Comparison of ENCODE assay signal across 9 cellular contexts in genomic region chr3:25789596-25790556, GRCh38. TPM values are rescaled to one million over a fixed set of nuclear protein-coding genes. Genes with fewer than 3 reads are reported as not detected.
A peak's percentile ranks its signal among the peaks of the same experiment; 100 is the strongest.
DNase-seq lines count a peak whose midpoint lies in the region; ATAC-seq and TF ChIP-seq lines count a peak whose summit lies in the region.
"Had no signal": no experiment of that assay in that cellular context is flagged by ENCODE, and none has a peak within 500 bp of the region (broad histone marks: within the 10 kb centered on the region; RNA-seq: fewer than 3 reads in every experiment).

TSS of gene OXSM (plus strand) at chr3:25790090. CDS start at chr3:25791021, 931 bp downstream.

- H3K4me3 ChIP-seq in cardiac fibroblast (replicated peaks in 1 of 2; ENCODE audit: low read depth in 2 of 2, low read length in 2 of 2), result peak within 1 kb of the TSS; percentile 49 to 64

- H3K27me3 Mint-ChIP-seq in WTC11 (ENCODE audit: low read depth), result 0 out of 2 replicates have a peak, but pooled peaks cover under 1% of the 10 kb centered on the region

- TF ChIP-seq CTCF in WTC11 (IDR thresholded peaks at IDR 0.05) (no peak), cardiac fibroblast (IDR thresholded peaks at IDR 0.05; ENCODE audit: low read depth, low read length) (no peak)

- in situ Hi-C loops in GM18951 (cut with MboI; ENCODE audit: low sequenced_read_pairs, unreplicated experiment), result no loop called here

- CTCF ChIA-PET in WTC11 (lab: Charles Lee), result no interaction called here

- TF ChIP-seq POLR2A in GM18951 (IDR thresholded peaks at IDR 0.05; ENCODE audit: extremely low read depth, insufficient read depth, insufficient read length), result peak; percentile 95

- no peaks in the 10 kb centered on the region; the same call in 1 of the 2 replicates for H3K9me3 Mint-ChIP-seq in WTC11

- ATAC-seq in HG03175 (IDR thresholded peaks at IDR 0.05; ENCODE audit: unreplicated experiment) (peak; percentile 94), WTC11 (peak; percentile 88)
- ATAC-seq: Panc1 had no signal

- peak; percentile 91 for DNase-seq in AG08396 (ENCODE audit: low spot score)
- DNase-seq in NCI-H226, result peak; percentile 92
- peak; percentile 73 for DNase-seq in WTC11 (ENCODE audit: low spot score)
- DNase-seq in cardiac fibroblast (ENCODE audit: low read depth in 2 of 2), result peak; percentile 95 to 97
- DNase-seq in inferior parietal cortex (ENCODE audit: extremely low spot score), result peak; percentile 94
- DNase-seq in smooth muscle cell of the brain vasculature (ENCODE audit: low read depth, low spot score), result peak; percentile 65

- H3K27ac Mint-ChIP-seq in WTC11, result peak within 1 kb of the TSS; percentile 96

- no peaks in the 10 kb centered on the region for H3K36me3 Mint-ChIP-seq in WTC11

- POLR2A ChIA-PET in WTC11 (lab: Charles Lee), result interaction anchor here (0.6 kb wide), 1 partner anchor 32 kb away, joined by 3 read pairs; no protein-coding TSS in a partner anchor

- peak within 1 kb of the TSS; percentile 73 for H3K4me3 Mint-ChIP-seq in WTC11

- H3K4me1 Mint-ChIP-seq in WTC11, result peaks cover 49% of the 10 kb centered on the region

TF ChIP-seq in WTC11, 78 proteins besides CTCF, POLR2A, EP300 and RAD21 (continues in another document):
- TF ChIP-seq ETV6 (CRISPR knock-in tag; IDR thresholded peaks at IDR 0.05) (peak; percentile 85; the same call in 1 of the 2 replicates), SMAD4 (CRISPR knock-in tag; IDR thresholded peaks at IDR 0.05) (no peak), SP1 (CRISPR knock-in tag; conservative IDR thresholded peaks at IDR 0.05) (0 out of 2 replicates have a peak, but pooled peaks have one; percentile 18), JUN (CRISPR knock-in tag; IDR thresholded peaks at IDR 0.05) (no peak), GABPB1 (CRISPR knock-in tag; IDR thresholded peaks at IDR 0.05) (0 out of 2 replicates have a peak, but pooled peaks have one; percentile 44), TP53 (CRISPR knock-in tag; IDR thresholded peaks at IDR 0.05) (no peak), ELF4 (CRISPR knock-in tag; IDR thresholded peaks at IDR 0.05; ENCODE audit: low read depth) (no peak), MXD4 (CRISPR knock-in tag; IDR thresholded peaks at IDR 0.05; ENCODE audit: borderline replicate concordance) (no peak), NFATC4 (CRISPR knock-in tag; IDR thresholded peaks at IDR 0.05) (no peak), ATF3 (CRISPR knock-in tag; conservative IDR thresholded peaks at IDR 0.05) (no peak), GRHL2 (CRISPR knock-in tag; IDR thresholded peaks at IDR 0.05; ENCODE audit: insufficient replicate concordance, severe bottlenecking) (no peak), NR1H2 (CRISPR knock-in tag; IDR thresholded peaks at IDR 0.05) (no peak), FOXJ3 (CRISPR knock-in tag; IDR thresholded peaks at IDR 0.05; ENCODE audit: borderline replicate concordance) (no peak)
- TF ChIP-seq, protein P1, sequence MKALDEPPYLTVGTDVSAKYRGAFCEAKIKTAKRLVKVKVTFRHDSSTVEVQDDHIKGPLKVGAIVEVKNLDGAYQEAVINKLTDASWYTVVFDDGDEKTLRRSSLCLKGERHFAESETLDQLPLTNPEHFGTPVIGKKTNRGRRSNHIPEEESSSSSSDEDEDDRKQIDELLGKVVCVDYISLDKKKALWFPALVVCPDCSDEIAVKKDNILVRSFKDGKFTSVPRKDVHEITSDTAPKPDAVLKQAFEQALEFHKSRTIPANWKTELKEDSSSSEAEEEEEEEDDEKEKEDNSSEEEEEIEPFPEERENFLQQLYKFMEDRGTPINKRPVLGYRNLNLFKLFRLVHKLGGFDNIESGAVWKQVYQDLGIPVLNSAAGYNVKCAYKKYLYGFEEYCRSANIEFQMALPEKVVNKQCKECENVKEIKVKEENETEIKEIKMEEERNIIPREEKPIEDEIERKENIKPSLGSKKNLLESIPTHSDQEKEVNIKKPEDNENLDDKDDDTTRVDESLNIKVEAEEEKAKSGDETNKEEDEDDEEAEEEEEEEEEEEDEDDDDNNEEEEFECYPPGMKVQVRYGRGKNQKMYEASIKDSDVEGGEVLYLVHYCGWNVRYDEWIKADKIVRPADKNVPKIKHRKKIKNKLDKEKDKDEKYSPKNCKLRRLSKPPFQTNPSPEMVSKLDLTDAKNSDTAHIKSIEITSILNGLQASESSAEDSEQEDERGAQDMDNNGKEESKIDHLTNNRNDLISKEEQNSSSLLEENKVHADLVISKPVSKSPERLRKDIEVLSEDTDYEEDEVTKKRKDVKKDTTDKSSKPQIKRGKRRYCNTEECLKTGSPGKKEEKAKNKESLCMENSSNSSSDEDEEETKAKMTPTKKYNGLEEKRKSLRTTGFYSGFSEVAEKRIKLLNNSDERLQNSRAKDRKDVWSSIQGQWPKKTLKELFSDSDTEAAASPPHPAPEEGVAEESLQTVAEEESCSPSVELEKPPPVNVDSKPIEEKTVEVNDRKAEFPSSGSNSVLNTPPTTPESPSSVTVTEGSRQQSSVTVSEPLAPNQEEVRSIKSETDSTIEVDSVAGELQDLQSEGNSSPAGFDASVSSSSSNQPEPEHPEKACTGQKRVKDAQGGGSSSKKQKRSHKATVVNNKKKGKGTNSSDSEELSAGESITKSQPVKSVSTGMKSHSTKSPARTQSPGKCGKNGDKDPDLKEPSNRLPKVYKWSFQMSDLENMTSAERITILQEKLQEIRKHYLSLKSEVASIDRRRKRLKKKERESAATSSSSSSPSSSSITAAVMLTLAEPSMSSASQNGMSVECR (CRISPR knock-in tag; IDR thresholded peaks at IDR 0.05; ENCODE audit: borderline replicate concordance), result peak; percentile 55; the same call in 1 of the 2 replicates
- TF ChIP-seq, protein P2, sequence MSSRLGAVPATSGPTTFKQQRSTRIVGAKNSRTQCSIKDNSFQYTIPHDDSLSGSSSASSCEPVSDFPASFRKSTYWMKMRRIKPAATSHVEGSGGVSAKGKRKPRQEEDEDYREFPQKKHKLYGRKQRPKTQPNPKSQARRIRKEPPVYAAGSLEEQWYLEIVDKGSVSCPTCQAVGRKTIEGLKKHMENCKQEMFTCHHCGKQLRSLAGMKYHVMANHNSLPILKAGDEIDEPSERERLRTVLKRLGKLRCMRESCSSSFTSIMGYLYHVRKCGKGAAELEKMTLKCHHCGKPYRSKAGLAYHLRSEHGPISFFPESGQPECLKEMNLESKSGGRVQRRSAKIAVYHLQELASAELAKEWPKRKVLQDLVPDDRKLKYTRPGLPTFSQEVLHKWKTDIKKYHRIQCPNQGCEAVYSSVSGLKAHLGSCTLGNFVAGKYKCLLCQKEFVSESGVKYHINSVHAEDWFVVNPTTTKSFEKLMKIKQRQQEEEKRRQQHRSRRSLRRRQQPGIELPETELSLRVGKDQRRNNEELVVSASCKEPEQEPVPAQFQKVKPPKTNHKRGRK (CRISPR knock-in tag; IDR thresholded peaks at IDR 0.05; ENCODE audit: borderline replicate concordance), result no peak
- TF ChIP-seq, protein P3, sequence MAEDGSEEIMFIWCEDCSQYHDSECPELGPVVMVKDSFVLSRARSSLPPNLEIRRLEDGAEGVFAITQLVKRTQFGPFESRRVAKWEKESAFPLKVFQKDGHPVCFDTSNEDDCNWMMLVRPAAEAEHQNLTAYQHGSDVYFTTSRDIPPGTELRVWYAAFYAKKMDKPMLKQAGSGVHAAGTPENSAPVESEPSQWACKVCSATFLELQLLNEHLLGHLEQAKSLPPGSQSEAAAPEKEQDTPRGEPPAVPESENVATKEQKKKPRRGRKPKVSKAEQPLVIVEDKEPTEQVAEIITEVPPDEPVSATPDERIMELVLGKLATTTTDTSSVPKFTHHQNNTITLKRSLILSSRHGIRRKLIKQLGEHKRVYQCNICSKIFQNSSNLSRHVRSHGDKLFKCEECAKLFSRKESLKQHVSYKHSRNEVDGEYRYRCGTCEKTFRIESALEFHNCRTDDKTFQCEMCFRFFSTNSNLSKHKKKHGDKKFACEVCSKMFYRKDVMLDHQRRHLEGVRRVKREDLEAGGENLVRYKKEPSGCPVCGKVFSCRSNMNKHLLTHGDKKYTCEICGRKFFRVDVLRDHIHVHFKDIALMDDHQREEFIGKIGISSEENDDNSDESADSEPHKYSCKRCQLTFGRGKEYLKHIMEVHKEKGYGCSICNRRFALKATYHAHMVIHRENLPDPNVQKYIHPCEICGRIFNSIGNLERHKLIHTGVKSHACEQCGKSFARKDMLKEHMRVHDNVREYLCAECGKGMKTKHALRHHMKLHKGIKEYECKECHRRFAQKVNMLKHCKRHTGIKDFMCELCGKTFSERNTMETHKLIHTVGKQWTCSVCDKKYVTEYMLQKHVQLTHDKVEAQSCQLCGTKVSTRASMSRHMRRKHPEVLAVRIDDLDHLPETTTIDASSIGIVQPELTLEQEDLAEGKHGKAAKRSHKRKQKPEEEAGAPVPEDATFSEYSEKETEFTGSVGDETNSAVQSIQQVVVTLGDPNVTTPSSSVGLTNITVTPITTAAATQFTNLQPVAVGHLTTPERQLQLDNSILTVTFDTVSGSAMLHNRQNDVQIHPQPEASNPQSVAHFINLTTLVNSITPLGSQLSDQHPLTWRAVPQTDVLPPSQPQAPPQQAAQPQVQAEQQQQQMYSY (CRISPR knock-in tag; IDR thresholded peaks at IDR 0.05), result no peak
- TF ChIP-seq, protein P4, sequence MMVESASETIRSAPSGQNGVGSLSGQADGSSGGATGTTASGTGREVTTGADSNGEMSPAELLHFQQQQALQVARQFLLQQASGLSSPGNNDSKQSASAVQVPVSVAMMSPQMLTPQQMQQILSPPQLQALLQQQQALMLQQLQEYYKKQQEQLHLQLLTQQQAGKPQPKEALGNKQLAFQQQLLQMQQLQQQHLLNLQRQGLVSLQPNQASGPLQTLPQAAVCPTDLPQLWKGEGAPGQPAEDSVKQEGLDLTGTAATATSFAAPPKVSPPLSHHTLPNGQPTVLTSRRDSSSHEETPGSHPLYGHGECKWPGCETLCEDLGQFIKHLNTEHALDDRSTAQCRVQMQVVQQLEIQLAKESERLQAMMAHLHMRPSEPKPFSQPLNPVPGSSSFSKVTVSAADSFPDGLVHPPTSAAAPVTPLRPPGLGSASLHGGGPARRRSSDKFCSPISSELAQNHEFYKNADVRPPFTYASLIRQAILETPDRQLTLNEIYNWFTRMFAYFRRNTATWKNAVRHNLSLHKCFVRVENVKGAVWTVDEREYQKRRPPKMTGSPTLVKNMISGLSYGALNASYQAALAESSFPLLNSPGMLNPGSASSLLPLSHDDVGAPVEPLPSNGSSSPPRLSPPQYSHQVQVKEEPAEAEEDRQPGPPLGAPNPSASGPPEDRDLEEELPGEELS (CRISPR knock-in tag; IDR thresholded peaks at IDR 0.05), result 0 out of 2 replicates have a peak, but pooled peaks have one; percentile 34

RNA-seq across cellular contexts. Expression of gene OXSM, which starts in this region (rescaled TPM):
- total RNA-seq in WTC11 (2021), result 2.7 to 3.3 TPM (median 2.9 TPM) in 3 replicates

Comparison
In these comparisons a context has a peak if more than half of its experiments do, and no peak if none do; other contexts are left out.
1. Peak in every context shown above with its lines: DNase-seq, ATAC-seq and H3K4me3 ChIP-seq.